Comparison of ENCODE assay signal across 11 cellular contexts in genomic region chr14:66228267-66228970, GRCh38.
DNase-seq lines count a peak whose midpoint lies in the region; ATAC-seq and TF ChIP-seq lines count a peak whose summit lies in the region.
"Had no signal": no experiment of that assay in that cellular context is flagged by ENCODE, and none has a peak within 500 bp of the region (broad histone marks: within the 10 kb centered on the region; RNA-seq: fewer than 3 reads in every experiment).

No MANE protein-coding gene starts in this region.

- in situ Hi-C loops in mammary epithelial cell (cut with MboI; ENCODE audit: low sequenced_read_pairs in 2 of 2): no loop called here
- in situ Hi-C loops in KBM-7 (cut with MboI; ENCODE audit: low pct_unique_long_range_greater_than_20kb, low sequenced_read_pairs): no loop called here

- no peaks in the 10 kb centered on the region for H3K79me2 ChIP-seq in mammary epithelial cell (ENCODE audit: insufficient read depth, low read length)

- no peaks in the 10 kb centered on the region for H3K27me3 ChIP-seq in mammary epithelial cell (ENCODE audit: insufficient read depth, low read length)
- H3K27me3 ChIP-seq: esophagus muscularis mucosa, thyroid gland had no signal

- dilution Hi-C loops in mammary epithelial cell (cut with HindIII; ENCODE audit: low sequenced_read_pairs): no loop called here

- H3K4me3 ChIP-seq in GM12865 (ENCODE audit: low read depth, low read length) (no peak overlapping the region), mammary epithelial cell (replicated peaks in 1 of 3; ENCODE audit: insufficient read depth in 1 of 3, low read depth in 2 of 3, low read length in 3 of 3) (no peak overlapping the region)
- H3K4me3 ChIP-seq: esophagus muscularis mucosa, thyroid gland had no signal

- CTCF ChIA-PET in mammary epithelial cell (lab: Charles Lee; ENCODE audit: low non-redundant PET): interaction anchor here (0.7 kb wide), 1 partner anchor 131 kb away, joined by 13 read pairs; no protein-coding TSS in a partner anchor

- H3K4me1 ChIP-seq in mammary epithelial cell (ENCODE audit: insufficient read depth, low read length): peaks cover 11% of the 10 kb centered on the region
- H3K4me1 ChIP-seq: esophagus muscularis mucosa, thyroid gland had no signal

- TF ChIP-seq CTCF in GM12865 (IDR thresholded peaks at IDR 0.05; ENCODE audit: insufficient read depth, low read depth, low read length, missing control alignments) (no peak), mammary epithelial cell (conservative IDR thresholded peaks at IDR 0.05 in 1 of 2, IDR thresholded peaks at IDR 0.05 in 1 of 2; ENCODE audit: extremely low read depth in 1 of 2, insufficient read depth in 1 of 2, low read depth in 1 of 2, low read length in 2 of 2) (no peak)

- H3K4me2 ChIP-seq in mammary epithelial cell (ENCODE audit: insufficient read depth, low read depth, low read length): no peak overlapping the region

- no peaks in the 10 kb centered on the region for H3K36me3 ChIP-seq in mammary epithelial cell (ENCODE audit: insufficient read depth, low read length)
- H3K36me3 ChIP-seq: esophagus muscularis mucosa, thyroid gland had no signal

- ATAC-seq in GM18498 (IDR thresholded peaks at IDR 0.05; ENCODE audit: unreplicated experiment) (no peak), GM18858 (IDR thresholded peaks at IDR 0.05; ENCODE audit: unreplicated experiment) (no peak)
- ATAC-seq: Panc1 had no signal

- H3K27ac ChIP-seq in mammary epithelial cell (ENCODE audit: insufficient read depth, low read depth, low read length): no peak overlapping the region
- H3K27ac ChIP-seq: esophagus muscularis mucosa, thyroid gland had no signal

- 81% methylated on average over 3 of the region's 3 CpGs for WGBS in mammary epithelial cell (ENCODE audit: low coverage, missing lambda C conversion rate)

- DNase-seq in GM12865 (ENCODE audit: low read depth) (peak; percentile 14), NCI-H226 (peak; percentile 48), mammary epithelial cell (peak; percentile 86), KBM-7 (no peak)
- peak; percentile 54 for DNase-seq in stimulated activated CD4-positive, alpha-beta T cell treated with anti-CD3 and anti-CD28 coated beads, Interleukin-1b, Interleukin-23, amount 100 ng/mL, for 48 hours
- DNase-seq: NCI-H510A treated with DMSO at 0.1 percent for 48 hours, thyroid gland had no signal

- no peak overlapping the region for H3K9ac ChIP-seq in mammary epithelial cell (ENCODE audit: insufficient read depth, low read length)

- no TSS peak for BruUV-seq in mammary epithelial cell (replicated peaks; lab: Mats Ljungman, UMichigan)

- intact Hi-C loops in mammary epithelial cell (cut with micrococcal nuclease): no loop called here

- no peaks in the 10 kb centered on the region for H4K20me1 ChIP-seq in mammary epithelial cell (ENCODE audit: insufficient read depth, low read length)

- H2AFZ ChIP-seq in mammary epithelial cell (ENCODE audit: low read depth, low read length): peak overlapping the region; percentile 26

- H3K9me3 ChIP-seq in mammary epithelial cell (replicated peaks; ENCODE audit: insufficient read depth, low read length): no peaks in the 10 kb centered on the region
- H3K9me3 ChIP-seq: thyroid gland had no signal
